Comparison of ENCODE assay signal across 9 cellular contexts in the genomic region with DNA sequence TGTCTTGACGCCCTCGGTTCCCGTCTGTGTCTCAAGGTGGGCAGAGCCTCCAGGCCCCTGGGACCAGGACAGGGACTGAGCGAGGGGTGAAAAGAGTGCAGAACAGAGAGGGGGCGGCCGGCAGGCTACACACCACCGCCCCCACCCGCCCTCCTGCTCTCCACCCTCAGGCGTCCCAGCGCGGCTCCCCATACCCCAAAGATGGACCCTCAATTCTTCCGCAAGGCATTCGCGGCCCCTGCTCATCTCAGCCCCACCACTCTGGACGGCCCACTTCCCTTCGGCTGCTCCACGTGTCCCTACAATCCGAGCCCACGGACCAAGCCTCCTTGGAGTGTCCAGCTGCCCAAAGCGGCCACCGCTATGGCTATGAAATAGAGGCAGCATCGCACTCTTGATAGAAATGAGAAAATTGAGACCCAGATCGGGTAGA. TPM values are rescaled to one million over a fixed set of nuclear protein-coding genes. Genes with fewer than 3 reads are reported as not detected.
DNase-seq lines count a peak whose midpoint lies in the region; ATAC-seq and TF ChIP-seq lines count a peak whose summit lies in the region.
"Had no signal": no experiment of that assay in that cellular context is flagged by ENCODE, and none has a peak within 500 bp of the region (broad histone marks: within the 10 kb centered on the region; RNA-seq: fewer than 3 reads in every experiment).

No MANE protein-coding gene starts in this region.

- peaks cover 13 to 47% of the 10 kb centered on the region in 2 donors for H3K4me1 ChIP-seq in naive thymus-derived CD4-positive, alpha-beta T cell (ENCODE audit: control insufficient read depth in 2 of 2, insufficient read depth in 2 of 2, low read length in 2 of 2)

- H3K9me3 Mint-ChIP-seq in naive thymus-derived CD4-positive, alpha-beta T cell, result peaks cover 0 to 2% (median 0%) of the 10 kb centered on the region in 11 donors

- no peak for TF ChIP-seq RAD21 in Ishikawa (IDR thresholded peaks at IDR 0.05; ENCODE audit: low read depth)

- TF ChIP-seq CTCF in BJ (IDR thresholded peaks at IDR 0.05; ENCODE audit: insufficient read depth, low read depth, low read length) (no peak), choroid plexus epithelial cell (conservative IDR thresholded peaks at IDR 0.05; ENCODE audit: low read depth, low read length) (no peak)

- ATAC-seq in naive thymus-derived CD4-positive, alpha-beta T cell, result no peak
- no peak for ATAC-seq in GM19467 (IDR thresholded peaks at IDR 0.05; ENCODE audit: unreplicated experiment)
- no peak for ATAC-seq in HG03196 (IDR thresholded peaks at IDR 0.05; ENCODE audit: unreplicated experiment)

- H3K27me3 ChIP-seq in BJ (ENCODE audit: control insufficient read depth, insufficient read depth, low read length), result no peaks in the 10 kb centered on the region
- H3K27me3 ChIP-seq in naive thymus-derived CD4-positive, alpha-beta T cell (ENCODE audit: control insufficient read depth in 2 of 2, insufficient read depth in 2 of 2, low read length in 2 of 2), result no peaks in the 10 kb centered on the region

- H3K4me3 ChIP-seq in BJ (ENCODE audit: low read depth, low read length) (peak overlapping the region; percentile 91), choroid plexus epithelial cell (ENCODE audit: low read depth, low read length) (peak overlapping the region; percentile 86)
- H3K4me3 ChIP-seq in naive thymus-derived CD4-positive, alpha-beta T cell (ENCODE audit: low read length), result peak overlapping the region; percentile 71

- peak overlapping the region; percentile 89 to 100 (median 93) for H3K4me3 Mint-ChIP-seq in naive thymus-derived CD4-positive, alpha-beta T cell

- no peak for TF ChIP-seq EP300 in Ishikawa (IDR thresholded peaks at IDR 0.05; ENCODE audit: borderline replicate concordance)

- H3K27me3 Mint-ChIP-seq in naive thymus-derived CD4-positive, alpha-beta T cell, result no peaks in the 10 kb centered on the region

- H3K36me3 ChIP-seq in BJ (ENCODE audit: control insufficient read depth, insufficient read depth, low read length), result no peaks in the 10 kb centered on the region
- no peaks in the 10 kb centered on the region for H3K36me3 ChIP-seq in naive thymus-derived CD4-positive, alpha-beta T cell (ENCODE audit: control insufficient read depth in 2 of 3, insufficient read depth in 3 of 3, low read length in 3 of 3)

- no peaks in the 10 kb centered on the region for H3K36me3 Mint-ChIP-seq in naive thymus-derived CD4-positive, alpha-beta T cell

- intact Hi-C loops in naive thymus-derived CD4-positive, alpha-beta T cell (cut with micrococcal nuclease), result loop anchor here (5.0 kb wide), 4 partner anchors 191 to 926 kb away; a partner anchor contains a TSS

- no peaks in the 10 kb centered on the region for H3K9me3 ChIP-seq in naive thymus-derived CD4-positive, alpha-beta T cell (ENCODE audit: control insufficient read depth in 2 of 3, low read length in 3 of 3)

- POLR2A ChIA-PET in BJ (lab: Charles Lee), result no interaction called here
- POLR2A ChIA-PET in naive thymus-derived CD4-positive, alpha-beta T cell (lab: Charles Lee), result interaction anchor here (1.1 to 1.6 kb wide), 3 partner anchors 10 to 80 kb away, joined by 3 to 5 read pairs (median 4); a partner anchor contains a TSS

- CTCF ChIA-PET in BJ (lab: Yijun Ruan, JAX), result no interaction called here
- CTCF ChIA-PET in naive thymus-derived CD4-positive, alpha-beta T cell (lab: Charles Lee), result no interaction called here

- H3K27ac ChIP-seq in naive thymus-derived CD4-positive, alpha-beta T cell (ENCODE audit: low read depth, low read length), result peak overlapping the region; percentile 93

- DNase-seq in BJ (ENCODE audit: low read depth), result no peak
- no peak for DNase-seq in choroid plexus epithelial cell (ENCODE audit: low read depth)
- DNase-seq in naive thymus-derived CD4-positive, alpha-beta T cell, result no peak
- DNase-seq in activated gamma-delta T cell treated with Interleukin-2 at 50 U/mL for 16 hours, result no peak
- DNase-seq in stimulated activated CD4-positive, alpha-beta T cell treated with anti-CD3 and anti-CD28 coated beads, Interleukin-4, amount 100 ng/mL, for 24 hours, result no peak
- DNase-seq: activated CD8-positive, alpha-beta memory T cell treated with anti-CD3 and anti-CD28 coated beads, Interleukin-2, amount 50 U/mL, for 48 hours had no signal

- peaks cover 6 to 46% (median 34%) of the 10 kb centered on the region in 7 donors for H3K4me1 Mint-ChIP-seq in naive thymus-derived CD4-positive, alpha-beta T cell

- peak overlapping the region; percentile 86 to 98 (median 97) for H3K27ac Mint-ChIP-seq in naive thymus-derived CD4-positive, alpha-beta T cell

TF ChIP-seq in Ishikawa, 13 proteins besides CTCF, POLR2A, EP300 and RAD21:
- TF ChIP-seq, protein P1, sequence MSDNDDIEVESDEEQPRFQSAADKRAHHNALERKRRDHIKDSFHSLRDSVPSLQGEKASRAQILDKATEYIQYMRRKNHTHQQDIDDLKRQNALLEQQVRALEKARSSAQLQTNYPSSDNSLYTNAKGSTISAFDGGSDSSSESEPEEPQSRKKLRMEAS (IDR thresholded peaks at IDR 0.05), result no peak
- TF ChIP-seq NFIC (IDR thresholded peaks at IDR 0.05) (no peak), ZBTB7A (IDR thresholded peaks at IDR 0.05; ENCODE audit: low read depth) (0 out of 2 replicates have a peak, but pooled peaks have one; percentile 5)

RNA-seq across cellular contexts. Expression of a gene that starts 1.8 kb away (rescaled TPM):
- polyA plus RNA-seq in BJ (2011; rRNA removed), result 3.7 and 5.7 TPM in 2 replicates
- polyA minus RNA-seq in BJ (2011; rRNA and poly(A)+ RNA removed), result 2.3 and 3.2 TPM in 2 replicates
- total RNA-seq in naive thymus-derived CD4-positive, alpha-beta T cell, result 10 to 100 TPM; 20.5 to 65.2 (median 21.1) TPM
- polyA plus RNA-seq in naive thymus-derived CD4-positive, alpha-beta T cell, result under 1 TPM; 0.41 to 0.47 TPM

RNA-seq across cellular contexts. Expression of a gene that starts 13.3 kb away (rescaled TPM):
- 4.6 and 11.0 TPM in 2 replicates for polyA plus RNA-seq in BJ (2011; rRNA removed)
- 10.8 and 12.1 TPM in 2 replicates for polyA minus RNA-seq in BJ (2011; rRNA and poly(A)+ RNA removed)
- 10 to 100 TPM; 52.7 to 92.6 (median 73.1) TPM for total RNA-seq in naive thymus-derived CD4-positive, alpha-beta T cell
- 1 to 10 TPM; 5.4 to 9.6 TPM for polyA plus RNA-seq in naive thymus-derived CD4-positive, alpha-beta T cell

RNA-seq across cellular contexts. Expression of a gene that starts 23.7 kb away (rescaled TPM):
- polyA plus RNA-seq in BJ (2011; rRNA removed), result 34.3 and 48.8 TPM in 2 replicates
- 8.5 and 10.0 TPM in 2 replicates for polyA minus RNA-seq in BJ (2011; rRNA and poly(A)+ RNA removed)
- 100 to 1,000 TPM in 4 of 5 experiments, 10 to 100 TPM in 1; 92.9 to 175 (median 127) TPM for total RNA-seq in naive thymus-derived CD4-positive, alpha-beta T cell
- 100 to 1,000 TPM; 135 to 140 TPM for polyA plus RNA-seq in naive thymus-derived CD4-positive, alpha-beta T cell

RNA-seq across cellular contexts. Expression of a gene that starts 43.6 kb away (rescaled TPM):
- polyA plus RNA-seq in BJ (2011; rRNA removed), result 0.56 and 0.64 TPM in 2 replicates
- 0.36 and 0.66 TPM in 2 replicates for polyA minus RNA-seq in BJ (2011; rRNA and poly(A)+ RNA removed)
- total RNA-seq in naive thymus-derived CD4-positive, alpha-beta T cell, result 10 to 100 TPM in 2 of 5 experiments, 1 to 10 TPM in 3; 3.5 to 13.5 (median 6.1) TPM
- 1 to 10 TPM; 2.2 to 5.9 TPM for polyA plus RNA-seq in naive thymus-derived CD4-positive, alpha-beta T cell

RNA-seq across cellular contexts. Expression of a gene that starts 43.6 kb away (rescaled TPM):
- 6.2 and 13.2 TPM in 2 replicates for polyA plus RNA-seq in BJ (2011; rRNA removed)
- polyA minus RNA-seq in BJ (2011; rRNA and poly(A)+ RNA removed), result 10.5 and 13.8 TPM in 2 replicates
- 10 to 100 TPM; 17.6 to 35.5 (median 23.0) TPM for total RNA-seq in naive thymus-derived CD4-positive, alpha-beta T cell
- polyA plus RNA-seq in naive thymus-derived CD4-positive, alpha-beta T cell, result 10 to 100 TPM; 11.8 to 12.8 TPM
